ENCODE assay signal across 8 cellular contexts in the genomic region with DNA sequence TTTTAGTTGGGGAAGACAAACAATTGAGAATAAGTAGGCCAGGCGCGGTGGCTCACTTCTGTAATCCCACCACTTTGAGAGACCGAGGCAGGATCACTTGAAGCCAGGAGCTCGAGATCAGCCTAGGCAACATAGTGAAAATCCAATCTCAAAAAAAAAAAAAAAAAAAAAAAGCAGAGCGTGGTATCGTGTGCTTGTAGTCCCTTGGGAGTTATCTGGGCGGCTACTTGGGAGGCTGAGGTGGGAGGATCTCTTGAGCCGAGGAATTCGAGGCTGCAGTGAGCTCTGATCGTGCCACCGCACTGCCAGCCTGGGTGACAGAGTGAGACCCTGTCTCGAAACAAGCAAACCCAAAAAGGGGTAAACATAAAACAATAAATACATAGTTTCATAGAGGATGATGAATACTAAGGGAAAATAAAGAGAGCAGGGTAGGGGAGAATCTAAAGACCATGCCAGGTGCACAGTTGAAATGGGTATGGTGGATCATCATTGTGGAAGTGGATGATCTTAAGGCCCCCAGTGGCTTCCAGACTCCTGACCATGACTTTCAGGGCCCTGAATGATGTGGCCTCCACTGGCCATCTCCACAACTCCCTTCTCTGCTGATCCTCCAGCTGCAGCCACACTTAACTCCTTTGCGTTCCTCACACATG. TPM values are rescaled to one million over a fixed set of nuclear protein-coding genes. Genes with fewer than 3 reads are reported as not detected.
A peak's percentile ranks its signal among the peaks of the same experiment; 100 is the strongest.
DNase-seq lines count a peak whose midpoint lies in the region; ATAC-seq and TF ChIP-seq lines count a peak whose summit lies in the region.

No MANE protein-coding gene starts in this region.

- WGBS in right lobe of liver (ENCODE audit: insufficient coverage, low coverage, low lambda C conversion rate, missing lambda C conversion rate): 37% methylated on average over 13 of the region's 13 CpGs
- WGBS in transverse colon (ENCODE audit: low coverage in 1 of 2), 2 donors: 52 to 77% methylated on average over 4 to 13 of the region's 13 CpGs

- TF ChIP-seq CTCF in right lobe of liver (IDR thresholded peaks at IDR 0.05) (no peak), transverse colon (IDR thresholded peaks at IDR 0.05) (no peak)

- H3K27me3 ChIP-seq in right lobe of liver (no peaks in the 10 kb centered on the region), transverse colon (no peaks in the 10 kb centered on the region)

- no peak for TF ChIP-seq EP300 in transverse colon (IDR thresholded peaks at IDR 0.05; ENCODE audit: low read depth)

- H3K9me3 ChIP-seq in right lobe of liver: no peaks in the 10 kb centered on the region
- no peaks in the 10 kb centered on the region for H3K9me3 ChIP-seq in transverse colon

- DNase-seq in activated naive CD4-positive, alpha-beta T cell (lab: John Stamatoyannopoulos, UW): no peak
- no peak for DNase-seq in activated naive CD8-positive, alpha-beta T cell treated with anti-CD3 and anti-CD28 coated beads, Interleukin-2, amount 50 U/mL, for 24 hours
- DNase-seq in right lobe of liver (no peak), transverse colon (no peak), kidney glomerular epithelial cell (lab: John Stamatoyannopoulos, UW) (no peak), cerebellar cortex (ENCODE audit: low spot score) (no peak)
- DNase-seq in stimulated activated CD4-positive, alpha-beta T cell treated with anti-CD3 and anti-CD28 coated beads, Interleukin-4, amount 100 ng/mL, for 4 hours: no peak

- no peak for TF ChIP-seq POLR2A in right lobe of liver (IDR thresholded peaks at IDR 0.05)
- no peak for TF ChIP-seq POLR2A in transverse colon (IDR thresholded peaks at IDR 0.05)

- ATAC-seq in activated naive CD8-positive, alpha-beta T cell treated with anti-CD3 and anti-CD28 coated beads, Interleukin-2, amount 50 U/mL, for 24 hours: no peak
- no peak for ATAC-seq in right lobe of liver

- H3K4me3 ChIP-seq in right lobe of liver: peak overlapping the region; percentile 85 to 99 (median 96)
- H3K4me3 ChIP-seq in transverse colon: peak overlapping the region; percentile 77 to 100 (median 91)

- in situ Hi-C loops in transverse colon (cut with MboI; ENCODE audit: low pct_ligation_motif_present in 1 of 4, low pct_unique_long_range_greater_than_20kb in 1 of 4, low sequenced_read_pairs in 3 of 4): no loop called here

- peak overlapping the region; percentile 83 for H3K27ac Mint-ChIP-seq in activated naive CD4-positive, alpha-beta T cell treated with anti-CD3 and anti-CD28 coated beads, Interleukin-2, amount 50 U/mL, for 24 hours
- H3K27ac Mint-ChIP-seq in activated naive CD8-positive, alpha-beta T cell treated with anti-CD3 and anti-CD28 coated beads, Interleukin-2, amount 50 U/mL, for 24 hours: peak overlapping the region; percentile 91

- intact Hi-C loops in right lobe of liver (cut with DNase I): no loop called here
- intact Hi-C loops in transverse colon (cut with DNase I; ENCODE audit: low total_unique reads): no loop called here

- peaks cover 65% of the 10 kb centered on the region for H3K4me1 Mint-ChIP-seq in activated naive CD4-positive, alpha-beta T cell treated with anti-CD3 and anti-CD28 coated beads, Interleukin-2, amount 50 U/mL, for 24 hours
- peaks cover 68% of the 10 kb centered on the region for H3K4me1 Mint-ChIP-seq in activated naive CD8-positive, alpha-beta T cell treated with anti-CD3 and anti-CD28 coated beads, Interleukin-2, amount 50 U/mL, for 24 hours

- H3K36me3 ChIP-seq in right lobe of liver (peaks cover 0 to 4% (median 0%) of the 10 kb centered on the region in 4 donors), transverse colon (peaks cover 0 to 10% (median 0%) of the 10 kb centered on the region in 4 donors)

- no peaks in the 10 kb centered on the region for H3K9me3 Mint-ChIP-seq in activated naive CD4-positive, alpha-beta T cell treated with anti-CD3 and anti-CD28 coated beads, Interleukin-2, amount 50 U/mL, for 24 hours
- no peaks in the 10 kb centered on the region for H3K9me3 Mint-ChIP-seq in activated naive CD8-positive, alpha-beta T cell treated with anti-CD3 and anti-CD28 coated beads, Interleukin-2, amount 50 U/mL, for 24 hours

- peak overlapping the region; percentile 87 to 93 (median 92) for H3K27ac ChIP-seq in right lobe of liver
- peak overlapping the region; percentile 83 to 96 (median 92) for H3K27ac ChIP-seq in transverse colon

- H3K36me3 Mint-ChIP-seq in activated naive CD4-positive, alpha-beta T cell treated with anti-CD3 and anti-CD28 coated beads, Interleukin-2, amount 50 U/mL, for 24 hours: peaks cover 43% of the 10 kb centered on the region
- H3K36me3 Mint-ChIP-seq in activated naive CD8-positive, alpha-beta T cell treated with anti-CD3 and anti-CD28 coated beads, Interleukin-2, amount 50 U/mL, for 24 hours (ENCODE audit: low read depth): peaks cover 79% of the 10 kb centered on the region

- H3K4me1 ChIP-seq in right lobe of liver (peaks cover 0 to 61% (median 26%) of the 10 kb centered on the region in 4 donors), transverse colon (peaks cover 31 to 59% (median 49%) of the 10 kb centered on the region in 4 donors)

- H3K27me3 Mint-ChIP-seq in activated naive CD4-positive, alpha-beta T cell treated with anti-CD3 and anti-CD28 coated beads, Interleukin-2, amount 50 U/mL, for 24 hours: no peaks in the 10 kb centered on the region
- no peaks in the 10 kb centered on the region for H3K27me3 Mint-ChIP-seq in activated naive CD8-positive, alpha-beta T cell treated with anti-CD3 and anti-CD28 coated beads, Interleukin-2, amount 50 U/mL, for 24 hours

- peak overlapping the region; percentile 91 for H3K4me3 Mint-ChIP-seq in activated naive CD4-positive, alpha-beta T cell treated with anti-CD3 and anti-CD28 coated beads, Interleukin-2, amount 50 U/mL, for 24 hours
- peak overlapping the region; percentile 89 for H3K4me3 Mint-ChIP-seq in activated naive CD8-positive, alpha-beta T cell treated with anti-CD3 and anti-CD28 coated beads, Interleukin-2, amount 50 U/mL, for 24 hours

RNA-seq across cellular contexts. Expression of a gene that starts 0.9 kb away (rescaled TPM):
- total RNA-seq in right lobe of liver (10 to 100 TPM; 24.2 to 40.2 (median 28.7) TPM), transverse colon (10 to 100 TPM; 13.8 to 96.1 (median 49.6) TPM)

RNA-seq across cellular contexts. Expression of a gene that starts 1.1 kb away (rescaled TPM):
- total RNA-seq in right lobe of liver (1 to 10 TPM; 1.5 to 3.1 (median 2.4) TPM), transverse colon (10 to 100 TPM in 2 of 4 donors, 1 to 10 TPM in 2; 6.6 to 24.9 (median 11.8) TPM)
